In the genomic region with DNA sequence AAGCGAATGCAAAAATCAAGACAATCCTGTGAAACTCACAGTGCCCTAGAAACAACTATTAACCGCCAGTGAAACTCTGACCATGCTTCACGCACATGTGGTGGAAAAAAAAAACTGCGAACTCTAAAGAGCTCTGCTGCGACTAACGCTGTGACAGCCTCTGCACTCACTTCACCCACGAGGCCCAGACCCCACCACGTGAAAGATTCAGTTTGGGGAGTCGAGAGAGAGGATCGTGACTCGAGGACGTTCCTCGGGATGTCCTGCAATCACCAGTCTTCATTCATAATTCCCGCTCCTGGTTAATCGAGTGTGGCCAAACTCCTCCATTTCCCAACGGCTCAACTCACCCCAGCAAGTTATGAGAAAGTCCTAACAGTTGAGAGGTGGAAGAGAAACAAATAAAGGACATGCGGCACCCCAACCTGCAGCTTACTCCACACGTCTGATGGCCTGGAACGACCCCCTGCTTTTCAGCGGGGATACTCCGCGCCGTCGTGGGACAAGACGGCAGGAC, we compare ENCODE assay signal across 1 cellular context.
A peak's percentile ranks its signal among the peaks of the same experiment; 100 is the strongest.
TF ChIP-seq lines count a peak whose summit lies in the region.

No MANE protein-coding gene starts in this region.

TF ChIP-seq in IMR-90, 13 proteins besides CTCF, POLR2A, EP300 and RAD21:
- TF ChIP-seq USF2 (IDR thresholded peaks at IDR 0.05; ENCODE audit: low read depth, low read length) (no peak), MXI1 (IDR thresholded peaks at IDR 0.05; ENCODE audit: borderline replicate concordance, low read depth, low read length) (peak; percentile 99)
